Comparison of ENCODE assay signal across 8 cellular contexts in the genomic region with DNA sequence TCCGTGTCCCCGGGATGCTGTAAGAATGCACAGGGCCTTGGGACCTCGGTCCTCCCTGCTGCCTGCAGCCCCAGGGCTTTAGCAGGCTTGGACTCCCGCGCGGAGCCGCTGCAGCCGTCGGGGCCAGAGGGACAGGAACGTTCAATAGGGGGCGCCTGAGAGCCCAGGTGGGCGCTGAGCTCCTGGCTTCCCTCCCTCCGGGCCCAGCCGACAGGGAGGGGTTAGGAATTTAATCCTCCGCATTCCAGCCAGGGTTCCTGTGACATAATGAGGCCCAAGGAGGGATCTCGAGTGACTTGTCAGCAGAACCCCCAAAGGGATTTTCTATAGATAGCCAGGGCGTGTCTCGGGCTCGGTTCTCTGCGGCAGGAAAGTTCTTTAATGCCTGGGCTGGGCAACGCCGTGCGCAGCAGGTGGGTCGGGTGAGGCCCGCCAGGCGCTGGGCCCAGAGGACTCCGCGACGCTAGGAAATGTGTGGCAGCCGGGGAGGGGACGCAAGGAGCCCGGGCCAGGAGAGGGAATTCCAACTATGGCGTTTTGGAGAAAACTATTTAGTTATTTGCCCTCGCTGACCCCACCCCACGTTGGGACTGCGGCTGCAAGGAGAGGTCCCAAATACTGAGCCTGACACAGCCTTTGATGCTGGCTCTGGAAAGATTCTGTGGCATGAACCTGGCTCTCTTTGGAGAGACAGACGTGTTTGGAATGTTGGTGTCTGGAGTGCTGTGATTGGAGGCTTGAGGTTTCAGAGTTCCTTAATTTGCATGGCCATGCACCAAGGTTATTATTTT.
DNase-seq lines count a peak whose midpoint lies in the region; ATAC-seq and TF ChIP-seq lines count a peak whose summit lies in the region.

No MANE protein-coding gene starts in this region.

- peak; percentile 64 for ATAC-seq in GM21367 (IDR thresholded peaks at IDR 0.05; ENCODE audit: unreplicated experiment)
- no peak for ATAC-seq in GM21619 (IDR thresholded peaks at IDR 0.05; ENCODE audit: unreplicated experiment)
- no peak for ATAC-seq in GM18870 (IDR thresholded peaks at IDR 0.05; ENCODE audit: unreplicated experiment)

- H3K4me2 ChIP-seq in osteoblast (ENCODE audit: insufficient read depth, low read length) = peak overlapping the region; percentile 23

- peaks cover 0 to 20% (median 11%) of the 10 kb centered on the region in 8 donors for H3K9me3 Mint-ChIP-seq in CD4-positive, alpha-beta memory T cell

- WGBS in esophagus muscularis mucosa = 16% methylated on average over 16 of the region's 37 CpGs

- intact Hi-C loops in CD4-positive, alpha-beta memory T cell (cut with micrococcal nuclease) = no loop called here
- intact Hi-C loops in esophagus muscularis mucosa (cut with DNase I) = no loop called here

- peaks cover 2 to 11% (median 6%) of the 10 kb centered on the region in 4 donors for H3K4me1 Mint-ChIP-seq in CD4-positive, alpha-beta memory T cell

- peak overlapping the region in 2 of 8 donors; percentile 8 to 27 for H3K4me3 Mint-ChIP-seq in CD4-positive, alpha-beta memory T cell

- H3K36me3 Mint-ChIP-seq in CD4-positive, alpha-beta memory T cell = no peaks in the 10 kb centered on the region

- in situ Hi-C loops in G401 (cut with HindIII; ENCODE audit: low sequenced_read_pairs) = no loop called here

- H3K4me3 ChIP-seq in CD4-positive, alpha-beta memory T cell (ENCODE audit: low read length in 2 of 2) = no peak overlapping the region
- peak overlapping the region; percentile 7 to 44 (median 20) for H3K4me3 ChIP-seq in esophagus muscularis mucosa
- no peak overlapping the region for H3K4me3 ChIP-seq in osteoblast (ENCODE audit: insufficient read depth, low read length)

- H3K27ac Mint-ChIP-seq in CD4-positive, alpha-beta memory T cell = no peak overlapping the region

- CTCF ChIA-PET in CD4-positive, alpha-beta memory T cell (lab: Charles Lee; ENCODE audit: partially characterized antibody) = interaction anchor here (1.2 to 1.9 kb wide), 2 partner anchors 7 to 13 kb away, joined by 4 to 5 read pairs; no protein-coding TSS in a partner anchor

- no peaks in the 10 kb centered on the region for H3K36me3 ChIP-seq in CD4-positive, alpha-beta memory T cell (ENCODE audit: insufficient read depth, low read length)
- no peaks in the 10 kb centered on the region for H3K36me3 ChIP-seq in esophagus muscularis mucosa
- H3K36me3 ChIP-seq in osteoblast (ENCODE audit: insufficient read depth, low read length) = no peaks in the 10 kb centered on the region

- H3K27me3 Mint-ChIP-seq in CD4-positive, alpha-beta memory T cell = no peaks in the 10 kb centered on the region

- H3K27me3 ChIP-seq in CD4-positive, alpha-beta memory T cell (ENCODE audit: insufficient read depth, low read length) = no peaks in the 10 kb centered on the region
- H3K27me3 ChIP-seq in esophagus muscularis mucosa = peaks cover 0 to 9% (median 0%) of the 10 kb centered on the region in 4 donors
- H3K27me3 ChIP-seq in osteoblast (ENCODE audit: insufficient read depth, low read length) = peaks cover 40% of the 10 kb centered on the region

- no peak overlapping the region for H2AFZ ChIP-seq in osteoblast (ENCODE audit: low read length)

- no peak for TF ChIP-seq EP300 in esophagus muscularis mucosa (IDR thresholded peaks at IDR 0.05)

- H3K9me3 ChIP-seq in CD4-positive, alpha-beta memory T cell (ENCODE audit: control insufficient read depth in 1 of 2, low read length in 2 of 2) = peaks cover 0 to 3% of the 10 kb centered on the region in 2 donors
- no peaks in the 10 kb centered on the region for H3K9me3 ChIP-seq in esophagus muscularis mucosa
- H3K9me3 ChIP-seq in osteoblast (ENCODE audit: low read depth, low read length) = no peaks in the 10 kb centered on the region

- no peaks in the 10 kb centered on the region for H3K4me1 ChIP-seq in CD4-positive, alpha-beta memory T cell (ENCODE audit: insufficient read depth, low read length)
- H3K4me1 ChIP-seq in esophagus muscularis mucosa (peaks cover 11 to 13% (median 11%) of the 10 kb centered on the region in 4 donors), osteoblast (ENCODE audit: insufficient read depth, low read length) (no peaks in the 10 kb centered on the region)

- peak; percentile 24 to 54 (median 38) for TF ChIP-seq CTCF in esophagus muscularis mucosa (IDR thresholded peaks at IDR 0.05)
- peak; percentile 19 for TF ChIP-seq CTCF in osteoblast (IDR thresholded peaks at IDR 0.05; ENCODE audit: extremely low read depth, low read depth, low read length)

- H3K27ac ChIP-seq in CD4-positive, alpha-beta memory T cell (ENCODE audit: low read depth, low read length) = no peak overlapping the region
- H3K27ac ChIP-seq in esophagus muscularis mucosa (replicated peaks in 1 of 4) (no peak overlapping the region), osteoblast (ENCODE audit: low read depth, low read length) (no peak overlapping the region)

- H3K79me2 ChIP-seq in osteoblast (ENCODE audit: insufficient read depth, low read length) = no peaks in the 10 kb centered on the region

- TF ChIP-seq POLR2A in esophagus muscularis mucosa (IDR thresholded peaks at IDR 0.05; ENCODE audit: low read depth) = no peak

- DNase-seq in CD4-positive, alpha-beta memory T cell = peak in 3 of 5 donors; percentile 4 to 30 (median 10)
- DNase-seq in NCI-H510A treated with DMSO at 0.1 percent for 48 hours (lab: John Stamatoyannopoulos, UW) (peak; percentile 83), esophagus muscularis mucosa (ENCODE audit: extremely low spot score) (peak; percentile 89), osteoblast (ENCODE audit: insufficient read length, low spot score, missing footprints) (no peak), G401 (ENCODE audit: low spot score) (no peak)

- POLR2A ChIA-PET in CD4-positive, alpha-beta memory T cell (lab: Charles Lee; ENCODE audit: partially characterized antibody) = interaction anchor here (1.0 kb wide), 1 partner anchor 286 kb away, joined by 5 read pairs; no protein-coding TSS in a partner anchor

- H4K20me1 ChIP-seq in osteoblast (ENCODE audit: insufficient read depth, low read length) = no peaks in the 10 kb centered on the region

Comparison
In these comparisons a context has a peak if more than half of its experiments do, and no peak if none do; other contexts are left out.
1. DNase-seq: peak in CD4-positive, alpha-beta memory T cell (3 of 5), NCI-H510A treated with DMSO at 0.1 percent for 48 hours (single experiment) and esophagus muscularis mucosa (single experiment); none in osteoblast (single experiment) and G401 (single experiment).
2. H3K4me3 ChIP-seq: peak in esophagus muscularis mucosa (4 of 4); none in CD4-positive, alpha-beta memory T cell (0 of 2) and osteoblast (single experiment).